Comparison of ENCODE assay signal across 24 cellular contexts in the genomic region with DNA sequence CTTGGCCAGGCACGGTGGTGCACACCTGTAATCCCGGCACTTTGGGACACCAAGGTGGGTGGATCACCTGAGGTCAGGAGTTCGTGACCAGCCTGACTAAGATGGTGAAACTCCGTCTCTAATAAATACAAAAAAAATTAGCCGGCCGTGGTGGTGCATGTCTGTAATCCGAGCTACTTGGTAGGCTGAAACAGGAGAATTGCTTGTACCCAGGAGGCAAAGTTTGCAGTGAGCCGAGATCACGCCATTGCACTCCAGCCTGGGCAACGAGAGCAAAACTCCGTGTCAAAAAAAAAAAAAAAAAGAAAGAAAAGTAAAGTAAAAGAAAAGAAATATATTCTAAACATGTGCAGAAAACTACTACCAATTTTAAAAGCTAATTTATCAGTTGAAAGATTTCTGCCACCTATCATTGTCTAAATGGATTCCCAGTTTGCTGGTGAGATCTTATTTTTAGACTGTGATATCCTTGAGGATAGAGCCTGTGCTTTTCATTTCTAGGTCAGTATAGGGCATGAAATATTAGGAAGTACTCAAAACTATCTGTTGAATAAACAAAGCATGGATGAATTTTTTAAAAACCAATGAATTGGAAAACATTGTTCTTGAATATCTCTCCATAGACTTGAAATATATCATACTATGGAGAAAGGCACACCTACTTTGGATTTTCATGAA.
"Had no signal": no experiment of that assay in that cellular context is flagged by ENCODE, and none has a peak within 500 bp of the region (broad histone marks: within the 10 kb centered on the region; RNA-seq: fewer than 3 reads in every experiment).

No MANE protein-coding gene starts in this region.

- DNase-seq: heart right ventricle; islet precursor cell; lower lobe of right lung; mammary epithelial cell; mesenchymal stem cell; naive B cell; natural killer cell; nephron progenitor cell; occipital lobe; small intestine; spleen; stimulated activated CD4-positive, alpha-beta T cell treated with anti-CD3 and anti-CD28 coated beads, Interleukin-4, amount 100 ng/mL, for 24 hours; stimulated activated naive CD4-positive, alpha-beta T cell; stimulated activated naive CD8-positive, alpha-beta T cell treated with anti-CD3 and anti-CD28 coated beads, Interleukin-15, amount 100 ng/mL, for 72 hours; substantia nigra; uterus had no signal

- H3K9me3 ChIP-seq: heart right ventricle, lower lobe of right lung, neutrophil, right atrium auricular region, spleen, tibial nerve, uterus had no signal

- H3K9ac ChIP-seq: neural progenitor cell, parathyroid adenoma had no signal

- H3K4me3 ChIP-seq: heart right ventricle, hepatocyte, lower lobe of right lung, neural progenitor cell, right atrium auricular region, spleen, tibial nerve, uterus had no signal

- H3K4me2 ChIP-seq: hepatocyte, neural progenitor cell had no signal

- H3K36me3 ChIP-seq: lower lobe of right lung, neural progenitor cell, neutrophil, right atrium auricular region, spleen, tibial nerve, uterus had no signal

- H3K4me1 ChIP-seq: lower lobe of right lung, parathyroid adenoma, spleen had no signal

- ATAC-seq: heart right ventricle; lower lobe of right lung; natural killer cell; sciatic nerve; stimulated activated effector memory CD8-positive, alpha-beta T cell treated with anti-CD3 and anti-CD28 coated beads, Interleukin-12 subunit alpha, Interleukin-12 subunit beta, amount 100 ng/mL, for 72 hours; stimulated activated naive CD8-positive, alpha-beta T cell treated with anti-CD3 and anti-CD28 coated beads, Interleukin-15, amount 100 ng/mL, for 72 hours had no signal

- H3K27me3 ChIP-seq: heart right ventricle, hepatocyte, neural progenitor cell, neutrophil, right atrium auricular region, spleen, tibial nerve, uterus had no signal

- H3K27ac ChIP-seq: hepatocyte, lower lobe of right lung, neural progenitor cell, neutrophil, parathyroid adenoma, spleen, tibial nerve, uterus had no signal
